10 cellular contexts compared by ENCODE assay signal in the genomic region with DNA sequence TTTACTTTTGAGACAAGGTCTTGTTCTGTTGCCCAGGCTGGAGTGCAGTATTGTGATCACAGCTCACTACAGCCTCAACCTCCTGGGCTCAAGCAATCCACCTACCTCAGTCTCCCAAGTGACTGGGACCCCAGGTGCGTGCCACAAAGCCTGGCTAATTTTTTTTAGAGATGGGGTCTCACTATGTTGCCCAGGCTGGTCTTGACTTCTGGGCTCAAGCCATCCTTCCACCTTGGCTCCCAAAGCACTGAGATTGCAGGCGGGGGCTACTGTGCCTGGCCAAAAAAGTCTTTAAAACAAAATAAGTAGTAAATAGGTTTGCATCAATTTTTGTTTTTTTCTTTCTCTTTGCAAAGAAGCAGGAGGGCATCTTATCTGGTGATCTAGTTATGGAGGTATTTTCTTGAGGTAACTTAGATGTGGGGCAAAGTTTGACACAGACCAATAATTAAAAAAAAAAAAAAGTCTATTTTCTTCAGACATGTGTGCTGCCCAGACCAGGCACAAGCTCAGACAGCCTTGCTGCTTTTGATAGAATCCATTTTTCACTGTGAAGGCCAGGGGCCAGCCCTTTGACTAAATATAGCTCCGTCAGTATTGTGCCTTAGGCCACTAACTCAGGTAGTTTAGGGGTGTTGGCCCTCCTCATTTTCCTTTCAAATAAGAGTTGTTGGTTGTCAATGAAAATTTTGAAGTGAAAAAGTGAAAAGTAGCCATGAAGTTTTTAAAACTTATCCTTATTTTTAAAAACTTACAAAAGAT. TPM values are rescaled to one million over a fixed set of nuclear protein-coding genes. Genes with fewer than 3 reads are reported as not detected.
DNase-seq lines count a peak whose midpoint lies in the region; ATAC-seq and TF ChIP-seq lines count a peak whose summit lies in the region.
"Had no signal": no experiment of that assay in that cellular context is flagged by ENCODE, and none has a peak within 500 bp of the region (broad histone marks: within the 10 kb centered on the region; RNA-seq: fewer than 3 reads in every experiment).

No MANE protein-coding gene starts in this region.

- no peaks in the 10 kb centered on the region for H3K9me3 Mint-ChIP-seq in CD4-positive, alpha-beta memory T cell
- no peaks in the 10 kb centered on the region for H3K9me3 Mint-ChIP-seq in T-cell

- H3K4me3 ChIP-seq in CD4-positive, alpha-beta memory T cell (ENCODE audit: low read length in 2 of 2) = peak overlapping the region; percentile 43 to 44
- H3K4me3 ChIP-seq in esophagus muscularis mucosa = peak overlapping the region; percentile 77 to 93 (median 86)
- H3K4me3 ChIP-seq in psoas muscle = peak overlapping the region; percentile 90

- TF ChIP-seq EP300 in esophagus muscularis mucosa (IDR thresholded peaks at IDR 0.05) = no peak

- intact Hi-C loops in CD4-positive, alpha-beta memory T cell (cut with micrococcal nuclease) = no loop called here
- intact Hi-C loops in esophagus muscularis mucosa (cut with DNase I) = loop anchor here (5.0 kb wide), 1 partner anchor 35 kb away; a partner anchor contains a TSS
- intact Hi-C loops in psoas muscle (cut with DNase I) = loop anchor here in 1 of 2 donors (2.0 kb wide), 1 partner anchor 30 kb away; no protein-coding TSS in a partner anchor

- no peaks in the 10 kb centered on the region for H3K27me3 Mint-ChIP-seq in CD4-positive, alpha-beta memory T cell
- no peaks in the 10 kb centered on the region for H3K27me3 Mint-ChIP-seq in T-cell

- POLR2A ChIA-PET in CD4-positive, alpha-beta memory T cell (lab: Charles Lee; ENCODE audit: partially characterized antibody) = interaction anchor here (0.7 to 18.6 kb wide), 10 partner anchors 5 to 118 kb away, joined by 3 to 287 read pairs (median 4); a partner anchor contains a TSS
- POLR2A ChIA-PET in T-cell (lab: Charles Lee) = interaction anchor here in 1 of 2 donors (0.5 to 0.6 kb wide), 2 partner anchors 12 to 113 kb away, joined by 5 read pairs; no protein-coding TSS in a partner anchor

- no peaks in the 10 kb centered on the region for H3K9me3 ChIP-seq in CD4-positive, alpha-beta memory T cell (ENCODE audit: control insufficient read depth in 1 of 2, low read length in 2 of 2)
- H3K9me3 ChIP-seq in esophagus muscularis mucosa = no peaks in the 10 kb centered on the region
- no peaks in the 10 kb centered on the region for H3K9me3 ChIP-seq in psoas muscle

- ATAC-seq in T-cell (replicated peaks in 1 of 4) (no peak), psoas muscle (peak in 3 of 4 donors; percentile 30 to 40 (median 33)), GM21390 (IDR thresholded peaks at IDR 0.05; ENCODE audit: unreplicated experiment) (no peak), GM21423 (IDR thresholded peaks at IDR 0.05; ENCODE audit: unreplicated experiment) (no peak)

- DNase-seq in CD4-positive, alpha-beta memory T cell = peak in 3 of 5 donors; percentile 16 to 37 (median 33)
- DNase-seq in T-cell (no peak), esophagus muscularis mucosa (ENCODE audit: extremely low spot score) (no peak), psoas muscle (no peak), NCI-H2171 treated with DMSO at 0.1 percent for 48 hours (lab: John Stamatoyannopoulos, UW) (no peak)
- no peak for DNase-seq in effector CD8-positive, alpha-beta T cell (lab: John Stamatoyannopoulos, UW)
- DNase-seq: mesendoderm, NCI-H2171 had no signal

- TF ChIP-seq CTCF in esophagus muscularis mucosa (IDR thresholded peaks at IDR 0.05) (no peak), psoas muscle (IDR thresholded peaks at IDR 0.05) (no peak)

- peak overlapping the region; percentile 42 to 88 (median 79) for H3K27ac Mint-ChIP-seq in CD4-positive, alpha-beta memory T cell
- peak overlapping the region; percentile 75 to 83 for H3K27ac Mint-ChIP-seq in T-cell

- no peaks in the 10 kb centered on the region for H3K27me3 ChIP-seq in CD4-positive, alpha-beta memory T cell (ENCODE audit: insufficient read depth, low read length)
- no peaks in the 10 kb centered on the region for H3K27me3 ChIP-seq in esophagus muscularis mucosa
- H3K27me3 ChIP-seq in psoas muscle (ENCODE audit: insufficient read depth in 3 of 3, low read length in 2 of 3) = no peaks in the 10 kb centered on the region

- peak overlapping the region; percentile 85 for H3K27ac ChIP-seq in CD4-positive, alpha-beta memory T cell (ENCODE audit: low read depth, low read length)
- peak overlapping the region; percentile 90 to 95 (median 93) for H3K27ac ChIP-seq in esophagus muscularis mucosa (replicated peaks in 1 of 4)
- H3K27ac ChIP-seq in psoas muscle = peak overlapping the region; percentile 98

- CTCF ChIA-PET in CD4-positive, alpha-beta memory T cell (lab: Charles Lee; ENCODE audit: partially characterized antibody) = interaction anchor here (1.0 to 3.8 kb wide), 8 partner anchors 13 to 36 kb away, joined by 3 to 33 read pairs (median 5); a partner anchor contains a TSS
- CTCF ChIA-PET in T-cell (lab: Charles Lee) = interaction anchor here (0.6 to 1.6 kb wide), 2 partner anchors 30 to 35 kb away, joined by 3 to 4 read pairs; a partner anchor contains a TSS

- peaks cover 4% of the 10 kb centered on the region for H3K36me3 ChIP-seq in CD4-positive, alpha-beta memory T cell (ENCODE audit: insufficient read depth, low read length)
- H3K36me3 ChIP-seq in esophagus muscularis mucosa = peaks cover 0 to 8% (median 0%) of the 10 kb centered on the region in 4 donors
- peaks cover 0 to 14% of the 10 kb centered on the region in 2 donors for H3K36me3 ChIP-seq in psoas muscle (ENCODE audit: insufficient read depth in 1 of 2, low read depth in 1 of 2)

- TF ChIP-seq POLR2A in esophagus muscularis mucosa (IDR thresholded peaks at IDR 0.05; ENCODE audit: low read depth) = no peak

- peaks cover 56 to 80% (median 64%) of the 10 kb centered on the region in 4 donors for H3K4me1 Mint-ChIP-seq in CD4-positive, alpha-beta memory T cell
- peaks cover 73 to 81% (median 81%) of the 10 kb centered on the region in 3 donors for H3K4me1 Mint-ChIP-seq in T-cell

- WGBS in esophagus muscularis mucosa = 65% methylated on average over 3 of the region's 3 CpGs
- WGBS in psoas muscle, 3 donors = 52 to 63% (median 56%) methylated on average over 3 of the region's 3 CpGs

- H3K4me1 ChIP-seq in CD4-positive, alpha-beta memory T cell (ENCODE audit: insufficient read depth, low read length) = peaks cover 76% of the 10 kb centered on the region
- H3K4me1 ChIP-seq in esophagus muscularis mucosa = peaks cover 80 to 92% (median 88%) of the 10 kb centered on the region in 4 donors
- H3K4me1 ChIP-seq in psoas muscle = peaks cover 70% of the 10 kb centered on the region

- peak overlapping the region; percentile 84 to 99 (median 98) for H3K4me3 Mint-ChIP-seq in CD4-positive, alpha-beta memory T cell
- peak overlapping the region; percentile 73 to 90 (median 87) for H3K4me3 Mint-ChIP-seq in T-cell

- H3K36me3 Mint-ChIP-seq in CD4-positive, alpha-beta memory T cell = peaks cover 21 to 42% of the 10 kb centered on the region in 2 donors
- H3K36me3 Mint-ChIP-seq in T-cell = peaks cover 19% of the 10 kb centered on the region

RNA-seq across cellular contexts. Expression of a gene that starts 2.5 kb away (rescaled TPM):
- 100 to 1,000 TPM; 147 to 156 TPM for total RNA-seq in CD4-positive, alpha-beta memory T cell
- polyA plus RNA-seq in CD4-positive, alpha-beta memory T cell = 100 to 1,000 TPM; 500 to 953 TPM
- total RNA-seq in T-cell = 100 to 1,000 TPM; 106 to 135 (median 127) TPM
- 100 to 1,000 TPM; 100 to 142 (median 110) TPM for total RNA-seq in esophagus muscularis mucosa
- total RNA-seq in psoas muscle = 100 to 1,000 TPM; 121 to 191 (median 156) TPM
- polyA plus RNA-seq in psoas muscle = 100 to 1,000 TPM in 2 of 3 donors, 10 to 100 TPM in 1; 82.1 to 171 (median 146) TPM

RNA-seq across cellular contexts. Expression of a gene that starts 7.0 kb away (rescaled TPM):
- total RNA-seq in CD4-positive, alpha-beta memory T cell = 10 to 100 TPM; 81.0 to 81.6 TPM
- 100 to 1,000 TPM in 1 of 2 donors, 10 to 100 TPM in 1; 60.1 to 105 TPM for polyA plus RNA-seq in CD4-positive, alpha-beta memory T cell
- total RNA-seq in T-cell (10 to 100 TPM; 62.7 to 83.1 (median 73.2) TPM), esophagus muscularis mucosa (10 to 100 TPM; 39.5 to 72.3 (median 46.1) TPM), psoas muscle (10 to 100 TPM; 32.7 to 44.6 (median 42.3) TPM)
- 10 to 100 TPM; 20.5 to 59.3 (median 29.5) TPM for polyA plus RNA-seq in psoas muscle

RNA-seq across cellular contexts. Expression of a gene that starts 35.1 kb away (rescaled TPM):
- total RNA-seq in CD4-positive, alpha-beta memory T cell = 10 to 100 TPM; 58.5 to 61.0 TPM
- 10 to 100 TPM; 42.8 to 43.2 TPM for polyA plus RNA-seq in CD4-positive, alpha-beta memory T cell
- 10 to 100 TPM; 39.9 to 80.4 (median 46.1) TPM for total RNA-seq in T-cell
- total RNA-seq in esophagus muscularis mucosa = 10 to 100 TPM; 23.0 to 35.8 (median 33.9) TPM
- 10 to 100 TPM; 23.0 to 31.5 (median 29.3) TPM for total RNA-seq in psoas muscle
- polyA plus RNA-seq in psoas muscle = 10 to 100 TPM in 2 of 3 donors, 1 to 10 TPM in 1; 6.7 to 25.9 (median 10.1) TPM

RNA-seq across cellular contexts. Expression of a gene that starts 35.2 kb away (rescaled TPM):
- not detected for total RNA-seq in CD4-positive, alpha-beta memory T cell
- polyA plus RNA-seq in CD4-positive, alpha-beta memory T cell = under 1 TPM; 0.13 to 0.24 TPM
- total RNA-seq in T-cell (not detected), esophagus muscularis mucosa (1 to 10 TPM in 2 of 4 donors, under 1 TPM in 2; 0.50 to 2.9 (median 1.3) TPM), psoas muscle (100 to 1,000 TPM; 127 to 258 (median 174) TPM)
- polyA plus RNA-seq in psoas muscle = 100 to 1,000 TPM in 2 of 3 donors, 1 to 10 TPM in 1; 9.0 to 133 (median 129) TPM

Comparison
In these comparisons a context has a peak if more than half of its experiments do, and no peak if none do; other contexts are left out.
1. DNase-seq: peak in CD4-positive, alpha-beta memory T cell (3 of 5); none in T-cell (0 of 34), esophagus muscularis mucosa (single experiment), psoas muscle (0 of 2), NCI-H2171 treated with DMSO at 0.1 percent for 48 hours (single experiment) and effector CD8-positive, alpha-beta T cell (single experiment).
2. ATAC-seq: peak in psoas muscle (3 of 4); none in T-cell (0 of 4), GM21390 (single experiment) and GM21423 (single experiment).
3. Peak in every context shown above with its lines, with median percentiles within 50 percentile points of each other: H3K27ac ChIP-seq and H3K4me3 ChIP-seq.